ENCODE assay signal across 9 cellular contexts in genomic region chr6:149043476-149044130, GRCh38.
A peak's percentile ranks its signal among the peaks of the same experiment; 100 is the strongest.
DNase-seq lines count a peak whose midpoint lies in the region; ATAC-seq and TF ChIP-seq lines count a peak whose summit lies in the region.
"Had no signal": no experiment of that assay in that cellular context is flagged by ENCODE, and none has a peak within 500 bp of the region (broad histone marks: within the 10 kb centered on the region; RNA-seq: fewer than 3 reads in every experiment).

No MANE protein-coding gene starts in this region.

- H3K27me3 ChIP-seq in WERI-Rb-1 (ENCODE audit: insufficient read depth, low read depth, severe bottlenecking), result no peaks in the 10 kb centered on the region
- no peaks in the 10 kb centered on the region for H3K27me3 ChIP-seq in kidney epithelial cell (ENCODE audit: control insufficient read depth, insufficient read depth, low read length)

- DNase-seq in Daoy (ENCODE audit: low read depth) (peak; percentile 58), HFFc6 (peak; percentile 10), WERI-Rb-1 (peak; percentile 70), kidney epithelial cell (ENCODE audit: low read depth) (no peak), Calu3 (no peak), foreskin melanocyte (no peak), HPDE6-E6E7 (ENCODE audit: extremely low spot score) (no peak)

- H3K27ac ChIP-seq in WERI-Rb-1, result no peak overlapping the region

- no peaks in the 10 kb centered on the region for H3K9me3 ChIP-seq in WERI-Rb-1 (ENCODE audit: severe bottlenecking)

- H3K36me3 ChIP-seq in WERI-Rb-1 (no peaks in the 10 kb centered on the region), kidney epithelial cell (ENCODE audit: control insufficient read depth, insufficient read depth, low read length) (no peaks in the 10 kb centered on the region)

- H3K9me3 Mint-ChIP-seq in HFFc6 (no peaks in the 10 kb centered on the region), Calu3 (ENCODE audit: low read depth, unreplicated experiment) (no peaks in the 10 kb centered on the region)

- H3K36me3 Mint-ChIP-seq in HFFc6 (ENCODE audit: low read depth), result peaks cover 6% of the 10 kb centered on the region; the same call in 1 of the 2 replicates
- no peaks in the 10 kb centered on the region for H3K36me3 Mint-ChIP-seq in Calu3 (ENCODE audit: insufficient read depth, unreplicated experiment)

- intact Hi-C loops in Calu3 (cut with micrococcal nuclease; ENCODE audit: unreplicated experiment), result no loop called here

- CTCF ChIA-PET in Calu3 (lab: Charles Lee), result no interaction called here

- H3K27ac Mint-ChIP-seq in HFFc6 (no peak overlapping the region), Calu3 (ENCODE audit: unreplicated experiment) (no peak overlapping the region)

- H3K4me1 Mint-ChIP-seq in HFFc6 (ENCODE audit: low read depth) (peaks cover 33% of the 10 kb centered on the region), Calu3 (ENCODE audit: low read depth, unreplicated experiment) (peaks cover 13% of the 10 kb centered on the region)

- peak; percentile 67 for TF ChIP-seq CTCF in HFFc6 (IDR thresholded peaks at IDR 0.05)
- peak; percentile 59 for TF ChIP-seq CTCF in WERI-Rb-1 (IDR thresholded peaks at IDR 0.05; ENCODE audit: low read depth, low read length)
- peak; percentile 36 for TF ChIP-seq CTCF in kidney epithelial cell (IDR thresholded peaks at IDR 0.05; ENCODE audit: insufficient read depth, low read length, poor library complexity, severe bottlenecking)
- no peak for TF ChIP-seq CTCF in Calu3 (IDR thresholded peaks at IDR 0.05; ENCODE audit: unreplicated experiment)

- H3K4me3 Mint-ChIP-seq in HFFc6 (no peak overlapping the region), Calu3 (ENCODE audit: low read depth, unreplicated experiment) (no peak overlapping the region)

- BruUV-seq in Calu3 (replicated peaks; lab: Mats Ljungman, UMichigan), result no TSS peak

- no peak overlapping the region for H3K4me3 ChIP-seq in WERI-Rb-1 (ENCODE audit: low read depth, low read length)
- no peak overlapping the region for H3K4me3 ChIP-seq in kidney epithelial cell (ENCODE audit: low read depth, low read length)

- H3K27me3 Mint-ChIP-seq in HFFc6 (ENCODE audit: insufficient read depth), result no peaks in the 10 kb centered on the region; the same call in 1 of the 2 replicates
- H3K27me3 Mint-ChIP-seq in Calu3 (ENCODE audit: unreplicated experiment), result no peaks in the 10 kb centered on the region

- ATAC-seq in HG02840 (IDR thresholded peaks at IDR 0.05; ENCODE audit: low FRiP score, unreplicated experiment), result no peak
- ATAC-seq: activated CD4-positive, CD25-positive, alpha-beta regulatory T cell treated with anti-CD3 and anti-CD28 coated beads, Interleukin-2, amount 50 U/mL, for 24 hours had no signal

Comparison
In these comparisons a context has a peak if more than half of its experiments do, and no peak if none do; other contexts are left out.
1. DNase-seq: peak in Daoy (single experiment), HFFc6 (single experiment) and WERI-Rb-1 (single experiment); none in kidney epithelial cell (single experiment), Calu3 (single experiment), foreskin melanocyte (single experiment) and HPDE6-E6E7 (single experiment).